Comparison of ENCODE assay signal across 18 cellular contexts in the genomic region with DNA sequence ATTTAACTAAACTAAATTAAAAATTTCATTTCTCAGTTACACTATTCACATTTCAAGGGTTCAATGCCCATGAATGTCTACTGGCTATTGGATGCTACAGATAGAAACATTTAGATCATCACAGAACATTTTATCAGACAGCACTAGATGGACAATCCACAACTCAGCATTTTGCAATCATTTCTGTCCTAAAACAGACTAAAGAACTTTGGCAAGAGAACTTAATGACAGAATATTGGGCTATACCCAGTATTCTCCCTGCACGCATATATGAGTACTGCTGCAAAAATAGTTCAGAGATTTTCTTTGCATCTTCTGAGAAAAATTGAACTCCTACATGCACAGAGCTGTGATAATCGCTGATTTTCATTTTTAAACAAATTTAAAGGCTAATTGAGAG.
"Had no signal": no experiment of that assay in that cellular context is flagged by ENCODE, and none has a peak within 500 bp of the region (broad histone marks: within the 10 kb centered on the region; RNA-seq: fewer than 3 reads in every experiment).

No MANE protein-coding gene starts in this region.

- ATAC-seq: foreskin keratinocyte; left colon; naive thymus-derived CD4-positive, alpha-beta T cell; stimulated activated memory B cell treated with anti-CD40 and anti-IgM and Interleukin-4, amounts not matched to agents 10 μg/mL and 1 μg/mL and 100 μg/mL, for 72 hours had no signal

- DNase-seq: central memory CD4-positive, alpha-beta T cell; dorsolateral prefrontal cortex; effector CD8-positive, alpha-beta T cell; foreskin keratinocyte; kidney; left colon; mammary epithelial cell; naive thymus-derived CD4-positive, alpha-beta T cell; nephron progenitor cell; posterior cingulate gyrus; small intestine; stimulated activated CD4-positive, alpha-beta T cell treated with anti-CD3 and anti-CD28 coated beads, Interleukin-4, amount 100 ng/mL, for 1 hour; stimulated activated CD8-positive, alpha-beta memory T cell treated with anti-CD3 and anti-CD28 coated beads, Interleukin-4, amount 100 ng/mL, for 48 hours; transverse colon had no signal

- H3K27me3 ChIP-seq: dorsolateral prefrontal cortex, foreskin keratinocyte, hepatocyte, transverse colon had no signal

- H3K9me3 ChIP-seq: thoracic aorta, transverse colon had no signal

- H3K36me3 ChIP-seq: thoracic aorta, transverse colon had no signal

- H3K4me1 ChIP-seq: foreskin keratinocyte, transverse colon had no signal

- H3K4me3 ChIP-seq: coronary artery, dorsolateral prefrontal cortex, hepatocyte, thoracic aorta, transverse colon had no signal

- H3K27ac ChIP-seq: coronary artery, dorsolateral prefrontal cortex, foreskin keratinocyte, hepatocyte, thoracic aorta, transverse colon had no signal
